In genomic region chr7:19533266-19533665, GRCh38 we compare ENCODE assay signal across 29 cellular contexts.
"Had no signal": no experiment of that assay in that cellular context is flagged by ENCODE, and none has a peak within 500 bp of the region (broad histone marks: within the 10 kb centered on the region; RNA-seq: fewer than 3 reads in every experiment).

No MANE protein-coding gene starts in this region.

- H3K36me3 Mint-ChIP-seq: stimulated activated effector memory CD8-positive, alpha-beta T cell treated with anti-CD3 and anti-CD28 coated beads, Interleukin-12 subunit alpha, Interleukin-12 subunit beta, amount 100 ng/mL, for 72 hours; stimulated activated memory B cell treated with anti-CD40 and anti-IgM and Interleukin-4, amounts not matched to agents 10 μg/mL and 1 μg/mL and 100 μg/mL, for 72 hours; stimulated activated naive B cell treated with anti-CD40 and anti-IgM and Interleukin-4, amounts not matched to agents 10 μg/mL and 1 μg/mL and 100 μg/mL, for 72 hours; type B pancreatic cell had no signal

- H3K27me3 ChIP-seq: stomach, suprapubic skin, testis, thyroid gland, tibial artery, tibial nerve, transverse colon, upper lobe of left lung, upper lobe of right lung, uterus, vagina had no signal

- H3K9me3 ChIP-seq: stomach, suprapubic skin, testis, thoracic aorta, thyroid gland, tibial artery, tibial nerve, upper lobe of left lung, upper lobe of right lung, uterus, vagina had no signal

- H3K27ac Mint-ChIP-seq: stimulated activated effector memory CD8-positive, alpha-beta T cell treated with anti-CD3 and anti-CD28 coated beads, Interleukin-12 subunit alpha, Interleukin-12 subunit beta, amount 100 ng/mL, for 72 hours; stimulated activated memory B cell treated with anti-CD40 and anti-IgM and Interleukin-4, amounts not matched to agents 10 μg/mL and 1 μg/mL and 100 μg/mL, for 72 hours; stimulated activated naive B cell treated with anti-CD40 and anti-IgM and Interleukin-4, amounts not matched to agents 10 μg/mL and 1 μg/mL and 100 μg/mL, for 72 hours; stimulated activated naive CD8-positive, alpha-beta T cell treated with anti-CD3 and anti-CD28 coated beads, Interleukin-15, amount 100 ng/mL, for 72 hours; stimulated activated naive CD8-positive, alpha-beta T cell treated with anti-CD3 and anti-CD28 coated beads, Interleukin-15, Interleukin-2, amounts not matched to agents 100 ng/mL and 50 ng/mL, for 24 hours; type B pancreatic cell had no signal

- H3K27me3 Mint-ChIP-seq: stimulated activated memory B cell treated with anti-CD40 and anti-IgM and Interleukin-4, amounts not matched to agents 10 μg/mL and 1 μg/mL and 100 μg/mL, for 72 hours; stimulated activated naive B cell treated with anti-CD40 and anti-IgM and Interleukin-4, amounts not matched to agents 10 μg/mL and 1 μg/mL and 100 μg/mL, for 72 hours; stimulated activated naive CD8-positive, alpha-beta T cell treated with anti-CD3 and anti-CD28 coated beads, Interleukin-15, amount 100 ng/mL, for 72 hours; stimulated activated naive CD8-positive, alpha-beta T cell treated with anti-CD3 and anti-CD28 coated beads, Interleukin-15, Interleukin-2, amounts not matched to agents 100 ng/mL and 50 ng/mL, for 24 hours; type B pancreatic cell had no signal

- FAIRE-seq: urothelium cell line had no signal

- H3K4me1 ChIP-seq: suprapubic skin, testis, thyroid gland, tibial artery, transverse colon, upper lobe of left lung, upper lobe of right lung, uterus, vagina had no signal

- H3K4me1 Mint-ChIP-seq: stimulated activated effector memory CD8-positive, alpha-beta T cell treated with anti-CD3 and anti-CD28 coated beads, Interleukin-12 subunit alpha, Interleukin-12 subunit beta, amount 100 ng/mL, for 72 hours; stimulated activated memory B cell treated with anti-CD40 and anti-IgM and Interleukin-4, amounts not matched to agents 10 μg/mL and 1 μg/mL and 100 μg/mL, for 72 hours; stimulated activated naive B cell treated with anti-CD40 and anti-IgM and Interleukin-4, amounts not matched to agents 10 μg/mL and 1 μg/mL and 100 μg/mL, for 72 hours; stimulated activated naive CD8-positive, alpha-beta T cell treated with anti-CD3 and anti-CD28 coated beads, Interleukin-15, amount 100 ng/mL, for 72 hours had no signal

- H3K9me3 Mint-ChIP-seq: stimulated activated effector memory CD8-positive, alpha-beta T cell treated with anti-CD3 and anti-CD28 coated beads, Interleukin-12 subunit alpha, Interleukin-12 subunit beta, amount 100 ng/mL, for 72 hours; stimulated activated naive CD8-positive, alpha-beta T cell treated with anti-CD3 and anti-CD28 coated beads, Interleukin-15, amount 100 ng/mL, for 72 hours; type B pancreatic cell had no signal

- ATAC-seq: stimulated activated effector memory CD8-positive, alpha-beta T cell treated with anti-CD3 and anti-CD28 coated beads, Interleukin-12 subunit alpha, Interleukin-12 subunit beta, amount 100 ng/mL, for 72 hours; stimulated activated memory B cell treated with anti-CD40 and anti-IgM and Interleukin-4, amounts not matched to agents 10 μg/mL and 1 μg/mL and 100 μg/mL, for 72 hours; stimulated activated naive B cell treated with anti-CD40 and anti-IgM and Interleukin-4, amounts not matched to agents 10 μg/mL and 1 μg/mL and 100 μg/mL, for 72 hours; stimulated activated naive CD8-positive, alpha-beta T cell treated with anti-CD3 and anti-CD28 coated beads, Interleukin-15, amount 100 ng/mL, for 72 hours; stimulated activated naive CD8-positive, alpha-beta T cell treated with anti-CD3 and anti-CD28 coated beads, Interleukin-15, Interleukin-2, amounts not matched to agents 100 U/mL and 50 U/mL, for 24 hours; upper lobe of right lung had no signal

- H3K27ac ChIP-seq: stomach, suprapubic skin, testis, thoracic aorta, thyroid gland, tibial artery, tibial nerve, transverse colon, upper lobe of left lung, upper lobe of right lung, uterus, vagina had no signal

- DNase-seq: stimulated activated CD4-positive, alpha-beta T cell treated with anti-CD3 and anti-CD28 coated beads, Interleukin-2, amount 100 ng/mL, for 48 hours; stimulated activated CD4-positive, alpha-beta T cell treated with anti-CD3 and anti-CD28 coated beads, Interleukin-4, amount 100 ng/mL, for 1 hour; stimulated activated CD4-positive, alpha-beta T cell treated with anti-CD3 and anti-CD28 coated beads, Interleukin-4, amount 100 ng/mL, for 24 hours; stimulated activated CD4-positive, alpha-beta T cell treated with anti-CD3 and anti-CD28 coated beads, Interleukin-4, amount 100 ng/mL, for 4 hours; stimulated activated CD8-positive, alpha-beta memory T cell treated with anti-CD3 and anti-CD28 coated beads, Interleukin-4, amount 100 ng/mL, for 48 hours; stimulated activated naive B cell treated with anti-CD40 and anti-IgM and Interleukin-4, amounts not matched to agents 10 μg/mL and 1 μg/mL and 100 μg/mL, for 72 hours; stimulated activated naive CD4-positive, alpha-beta T cell; stimulated activated naive CD4-positive, alpha-beta T cell treated with Interleukin-2 at 50 U/mL for 16 hours; stimulated activated naive CD8-positive, alpha-beta T cell treated with anti-CD3 and anti-CD28 coated beads, Interleukin-15, amount 100 ng/mL, for 72 hours; stimulated activated naive CD8-positive, alpha-beta T cell treated with anti-CD3 and anti-CD28 coated beads, Interleukin-15, Interleukin-2, amounts not matched to agents 100 U/mL and 50 U/mL, for 24 hours; stomach; substantia nigra; testis; thyroid gland; tibial artery; transverse colon; trophoblast cell; upper lobe of left lung; upper lobe of right lung; uterus had no signal

- H3K4me3 ChIP-seq: stomach, suprapubic skin, testis, thoracic aorta, thyroid gland, tibial artery, tibial nerve, transverse colon, upper lobe of left lung, upper lobe of right lung, uterus, vagina had no signal

- H3K4me3 Mint-ChIP-seq: stimulated activated effector memory CD8-positive, alpha-beta T cell treated with anti-CD3 and anti-CD28 coated beads, Interleukin-12 subunit alpha, Interleukin-12 subunit beta, amount 100 ng/mL, for 72 hours; stimulated activated memory B cell treated with anti-CD40 and anti-IgM and Interleukin-4, amounts not matched to agents 10 μg/mL and 1 μg/mL and 100 μg/mL, for 72 hours; stimulated activated naive B cell treated with anti-CD40 and anti-IgM and Interleukin-4, amounts not matched to agents 10 μg/mL and 1 μg/mL and 100 μg/mL, for 72 hours; stimulated activated naive CD8-positive, alpha-beta T cell treated with anti-CD3 and anti-CD28 coated beads, Interleukin-15, amount 100 ng/mL, for 72 hours; stimulated activated naive CD8-positive, alpha-beta T cell treated with anti-CD3 and anti-CD28 coated beads, Interleukin-15, Interleukin-2, amounts not matched to agents 100 ng/mL and 50 ng/mL, for 24 hours; type B pancreatic cell had no signal

- H3K36me3 ChIP-seq: stomach, suprapubic skin, thoracic aorta, thyroid gland, tibial artery, tibial nerve, transverse colon, upper lobe of left lung, upper lobe of right lung, uterus, vagina had no signal
